29 cellular contexts compared by ENCODE assay signal in genomic region chr22:48152916-48153315, GRCh38.
"Had no signal": no experiment of that assay in that cellular context is flagged by ENCODE, and none has a peak within 500 bp of the region (broad histone marks: within the 10 kb centered on the region; RNA-seq: fewer than 3 reads in every experiment).

No MANE protein-coding gene starts in this region.

- H3K9me3 ChIP-seq: adrenal gland, ascending aorta, body of pancreas had no signal

- H3K36me3 ChIP-seq: adrenal gland, ascending aorta, brain microvascular endothelial cell, breast epithelium, cardiac muscle cell had no signal

- H3K4me3 ChIP-seq: adrenal gland, ascending aorta, body of pancreas, breast epithelium, cardiac muscle cell had no signal

- H3K4me1 ChIP-seq: adrenal gland, ascending aorta, body of pancreas, breast epithelium had no signal

- DNase-seq: activated effector memory CD4-positive, alpha-beta T cell treated with anti-CD3 and anti-CD28 coated beads, Interleukin-2, amount 50 U/mL, for 16 hours; activated effector memory CD4-positive, alpha-beta T cell treated with Interleukin-2 at 50 U/mL for 16 hours; activated gamma-delta T cell; activated gamma-delta T cell treated with Interleukin-2 at 50 U/mL for 16 hours; activated naive CD4-positive, alpha-beta T cell; activated naive CD4-positive, alpha-beta T cell treated with anti-CD3 and anti-CD28 coated beads for 36 hours; activated naive CD4-positive, alpha-beta T cell treated with anti-CD3 and anti-CD28 coated beads, Interleukin-2, amount 10 ng/mL, durations not matched to agents 7 days and 5 days; activated naive CD4-positive, alpha-beta T cell treated with anti-CD3 and anti-CD28 coated beads, Interleukin-2, amount 50 U/mL, for 16 hours; activated naive CD4-positive, alpha-beta T cell treated with Interleukin-2 at 50 U/mL for 16 hours; activated naive CD8-positive, alpha-beta T cell treated with anti-CD3 and anti-CD28 coated beads for 36 hours; activated naive CD8-positive, alpha-beta T cell treated with anti-CD3 and anti-CD28 coated beads, Interleukin-2, amount 10 ng/mL, durations not matched to agents 7 days and 5 days; activated naive CD8-positive, alpha-beta T cell treated with anti-CD3 and anti-CD28 coated beads, Interleukin-2, amount 50 U/mL, for 24 hours; activated T-cell treated with anti-CD3 and anti-CD28 coated beads, Interleukin-2, amount 50 U/mL, for 1 hour; activated T-cell treated with anti-CD3 and anti-CD28 coated beads, Interleukin-2, amount 50 U/mL, for 24 hours; activated T-cell treated with anti-CD3 and anti-CD28 coated beads, Interleukin-2, amount 50 U/mL, for 4 hours; activated T-cell treated with anti-CD3 and anti-CD28 coated beads, Interleukin-2, amount 50 U/mL, for 48 hours; activated T-cell treated with anti-CD3 and anti-CD28 coated beads, Interleukin-2, amount 50 U/mL, for 72 hours; adrenal gland; amniotic stem cell; amygdala; anterior cingulate cortex; brain microvascular endothelial cell; central memory CD4-positive, alpha-beta T cell had no signal

- H3K27ac ChIP-seq: adrenal gland, ascending aorta, body of pancreas, brain microvascular endothelial cell, breast epithelium, cardiac muscle cell had no signal

- ATAC-seq: activated naive CD4-positive, alpha-beta T cell treated with anti-CD3 and anti-CD28 coated beads, Interleukin-2, amount 50 U/mL, for 72 hours; activated naive CD8-positive, alpha-beta T cell treated with anti-CD3 and anti-CD28 coated beads, Interleukin-2, amount 50 U/mL, for 24 hours; activated T-cell treated with anti-CD3 and anti-CD28 coated beads, Interleukin-2, amount 50 U/mL, for 4 hours; activated T-cell treated with anti-CD3 and anti-CD28 coated beads, Interleukin-2, amount 50 U/mL, for 72 hours; activated T-helper 17 cell treated with anti-CD3 and anti-CD28 coated beads, Interleukin-2, amount 50 U/mL, for 72 hours; body of pancreas had no signal

- H3K27me3 ChIP-seq: adrenal gland, ascending aorta, body of pancreas, brain microvascular endothelial cell, cardiac muscle cell had no signal
